1 cellular context compared by ENCODE assay signal in genomic region chr7:106285051-106285800, GRCh38.
TF ChIP-seq lines count a peak whose summit lies in the region.

No MANE protein-coding gene starts in this region.

TF ChIP-seq in HepG2, 621 proteins besides CTCF, POLR2A, EP300 and RAD21 (continued from another document and continues in another):
- TF ChIP-seq FOXO1 (CRISPR knock-in tag; IDR thresholded peaks at IDR 0.05) (no peak), ZNF101 (CRISPR knock-in tag; IDR thresholded peaks at IDR 0.05; ENCODE audit: borderline replicate concordance, low read depth) (no peak), ZFY (CRISPR knock-in tag; IDR thresholded peaks at IDR 0.05) (peak; percentile 46), NFATC3 (CRISPR knock-in tag; IDR thresholded peaks at IDR 0.05) (no peak), ZNF460 (CRISPR knock-in tag; IDR thresholded peaks at IDR 0.05; ENCODE audit: borderline replicate concordance) (no peak), ZNF567 (CRISPR knock-in tag; IDR thresholded peaks at IDR 0.05; ENCODE audit: borderline replicate concordance) (peak; percentile 51; the same call in 1 of the 2 replicates), ZFP82 (CRISPR knock-in tag; IDR thresholded peaks at IDR 0.05; ENCODE audit: borderline replicate concordance) (no peak), ELF4 (CRISPR knock-in tag; IDR thresholded peaks at IDR 0.05; ENCODE audit: borderline replicate concordance) (no peak), ZNF263 (CRISPR knock-in tag; IDR thresholded peaks at IDR 0.05) (peak; percentile 72), CCAR2 (optimal IDR thresholded peaks at IDR 0.05; ENCODE audit: low read depth, low read length) (no peak), PRPF4 (IDR thresholded peaks at IDR 0.05; ENCODE audit: low read depth, low read length, poor library complexity, severe bottlenecking) (no peak), DPF2 (CRISPR knock-in tag; IDR thresholded peaks at IDR 0.05; ENCODE audit: borderline replicate concordance, low read depth) (no peak), SRSF4 (IDR thresholded peaks at IDR 0.05; ENCODE audit: low read depth, low read length, poor library complexity, severe bottlenecking) (no peak), MXI1 (IDR thresholded peaks at IDR 0.05; ENCODE audit: borderline replicate concordance, low read depth, low read length) (peak; percentile 89; the same call in 2 of the 3 replicates), PLRG1 (conservative IDR thresholded peaks at IDR 0.05) (no peak), KLF15 (CRISPR knock-in tag; IDR thresholded peaks at IDR 0.05; ENCODE audit: borderline replicate concordance) (no peak), MTERF4 (CRISPR knock-in tag; IDR thresholded peaks at IDR 0.05) (no peak), SSRP1 (CRISPR knock-in tag; IDR thresholded peaks at IDR 0.05) (no peak), TEAD2 (CRISPR knock-in tag; IDR thresholded peaks at IDR 0.05) (no peak; the same call in 1 of the 2 replicates), MXD1 (CRISPR knock-in tag; IDR thresholded peaks at IDR 0.05) (peak; percentile 74), ZNF792 (CRISPR knock-in tag; IDR thresholded peaks at IDR 0.05) (peak; percentile 68), PATZ1 (CRISPR knock-in tag; IDR thresholded peaks at IDR 0.05) (peak; percentile 85; the same call in 1 of the 2 replicates), ZNF264 (CRISPR knock-in tag; IDR thresholded peaks at IDR 0.05) (0 out of 2 replicates have a peak, but pooled peaks have one; percentile 33), KMT2A (CRISPR knock-in tag; IDR thresholded peaks at IDR 0.05) (peak; percentile 41; the same call in 1 of the 2 replicates), E2F2 (CRISPR knock-in tag; IDR thresholded peaks at IDR 0.05; ENCODE audit: borderline replicate concordance) (no peak), GTF3A (CRISPR knock-in tag; conservative IDR thresholded peaks at IDR 0.05) (0 out of 2 replicates have a peak, but pooled peaks have one; percentile 69), BORCS8-MEF2B (CRISPR knock-in tag; IDR thresholded peaks at IDR 0.05) (no peak), KLF13 (CRISPR knock-in tag; IDR thresholded peaks at IDR 0.05) (no peak)
- TF ChIP-seq, protein P1, sequence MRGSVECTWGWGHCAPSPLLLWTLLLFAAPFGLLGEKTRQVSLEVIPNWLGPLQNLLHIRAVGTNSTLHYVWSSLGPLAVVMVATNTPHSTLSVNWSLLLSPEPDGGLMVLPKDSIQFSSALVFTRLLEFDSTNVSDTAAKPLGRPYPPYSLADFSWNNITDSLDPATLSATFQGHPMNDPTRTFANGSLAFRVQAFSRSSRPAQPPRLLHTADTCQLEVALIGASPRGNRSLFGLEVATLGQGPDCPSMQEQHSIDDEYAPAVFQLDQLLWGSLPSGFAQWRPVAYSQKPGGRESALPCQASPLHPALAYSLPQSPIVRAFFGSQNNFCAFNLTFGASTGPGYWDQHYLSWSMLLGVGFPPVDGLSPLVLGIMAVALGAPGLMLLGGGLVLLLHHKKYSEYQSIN (CRISPR knock-in tag; IDR thresholded peaks at IDR 0.05; ENCODE audit: borderline replicate concordance): no peak
- TF ChIP-seq, protein P2, sequence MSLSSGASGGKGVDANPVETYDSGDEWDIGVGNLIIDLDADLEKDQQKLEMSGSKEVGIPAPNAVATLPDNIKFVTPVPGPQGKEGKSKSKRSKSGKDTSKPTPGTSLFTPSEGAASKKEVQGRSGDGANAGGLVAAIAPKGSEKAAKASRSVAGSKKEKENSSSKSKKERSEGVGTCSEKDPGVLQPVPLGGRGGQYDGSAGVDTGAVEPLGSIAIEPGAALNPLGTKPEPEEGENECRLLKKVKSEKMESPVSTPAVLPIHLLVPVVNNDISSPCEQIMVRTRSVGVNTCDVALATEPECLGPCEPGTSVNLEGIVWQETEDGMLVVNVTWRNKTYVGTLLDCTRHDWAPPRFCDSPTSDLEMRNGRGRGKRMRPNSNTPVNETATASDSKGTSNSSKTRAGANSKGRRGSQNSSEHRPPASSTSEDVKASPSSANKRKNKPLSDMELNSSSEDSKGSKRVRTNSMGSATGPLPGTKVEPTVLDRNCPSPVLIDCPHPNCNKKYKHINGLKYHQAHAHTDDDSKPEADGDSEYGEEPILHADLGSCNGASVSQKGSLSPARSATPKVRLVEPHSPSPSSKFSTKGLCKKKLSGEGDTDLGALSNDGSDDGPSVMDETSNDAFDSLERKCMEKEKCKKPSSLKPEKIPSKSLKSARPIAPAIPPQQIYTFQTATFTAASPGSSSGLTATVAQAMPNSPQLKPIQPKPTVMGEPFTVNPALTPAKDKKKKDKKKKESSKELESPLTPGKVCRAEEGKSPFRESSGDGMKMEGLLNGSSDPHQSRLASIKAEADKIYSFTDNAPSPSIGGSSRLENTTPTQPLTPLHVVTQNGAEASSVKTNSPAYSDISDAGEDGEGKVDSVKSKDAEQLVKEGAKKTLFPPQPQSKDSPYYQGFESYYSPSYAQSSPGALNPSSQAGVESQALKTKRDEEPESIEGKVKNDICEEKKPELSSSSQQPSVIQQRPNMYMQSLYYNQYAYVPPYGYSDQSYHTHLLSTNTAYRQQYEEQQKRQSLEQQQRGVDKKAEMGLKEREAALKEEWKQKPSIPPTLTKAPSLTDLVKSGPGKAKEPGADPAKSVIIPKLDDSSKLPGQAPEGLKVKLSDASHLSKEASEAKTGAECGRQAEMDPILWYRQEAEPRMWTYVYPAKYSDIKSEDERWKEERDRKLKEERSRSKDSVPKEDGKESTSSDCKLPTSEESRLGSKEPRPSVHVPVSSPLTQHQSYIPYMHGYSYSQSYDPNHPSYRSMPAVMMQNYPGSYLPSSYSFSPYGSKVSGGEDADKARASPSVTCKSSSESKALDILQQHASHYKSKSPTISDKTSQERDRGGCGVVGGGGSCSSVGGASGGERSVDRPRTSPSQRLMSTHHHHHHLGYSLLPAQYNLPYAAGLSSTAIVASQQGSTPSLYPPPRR (CRISPR knock-in tag; IDR thresholded peaks at IDR 0.05; ENCODE audit: borderline replicate concordance): peak; percentile 75
- TF ChIP-seq, protein P3, sequence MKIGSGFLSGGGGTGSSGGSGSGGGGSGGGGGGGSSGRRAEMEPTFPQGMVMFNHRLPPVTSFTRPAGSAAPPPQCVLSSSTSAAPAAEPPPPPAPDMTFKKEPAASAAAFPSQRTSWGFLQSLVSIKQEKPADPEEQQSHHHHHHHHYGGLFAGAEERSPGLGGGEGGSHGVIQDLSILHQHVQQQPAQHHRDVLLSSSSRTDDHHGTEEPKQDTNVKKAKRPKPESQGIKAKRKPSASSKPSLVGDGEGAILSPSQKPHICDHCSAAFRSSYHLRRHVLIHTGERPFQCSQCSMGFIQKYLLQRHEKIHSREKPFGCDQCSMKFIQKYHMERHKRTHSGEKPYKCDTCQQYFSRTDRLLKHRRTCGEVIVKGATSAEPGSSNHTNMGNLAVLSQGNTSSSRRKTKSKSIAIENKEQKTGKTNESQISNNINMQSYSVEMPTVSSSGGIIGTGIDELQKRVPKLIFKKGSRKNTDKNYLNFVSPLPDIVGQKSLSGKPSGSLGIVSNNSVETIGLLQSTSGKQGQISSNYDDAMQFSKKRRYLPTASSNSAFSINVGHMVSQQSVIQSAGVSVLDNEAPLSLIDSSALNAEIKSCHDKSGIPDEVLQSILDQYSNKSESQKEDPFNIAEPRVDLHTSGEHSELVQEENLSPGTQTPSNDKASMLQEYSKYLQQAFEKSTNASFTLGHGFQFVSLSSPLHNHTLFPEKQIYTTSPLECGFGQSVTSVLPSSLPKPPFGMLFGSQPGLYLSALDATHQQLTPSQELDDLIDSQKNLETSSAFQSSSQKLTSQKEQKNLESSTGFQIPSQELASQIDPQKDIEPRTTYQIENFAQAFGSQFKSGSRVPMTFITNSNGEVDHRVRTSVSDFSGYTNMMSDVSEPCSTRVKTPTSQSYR (CRISPR knock-in tag; IDR thresholded peaks at IDR 0.05; ENCODE audit: borderline replicate concordance): no peak
- TF ChIP-seq, protein P4, sequence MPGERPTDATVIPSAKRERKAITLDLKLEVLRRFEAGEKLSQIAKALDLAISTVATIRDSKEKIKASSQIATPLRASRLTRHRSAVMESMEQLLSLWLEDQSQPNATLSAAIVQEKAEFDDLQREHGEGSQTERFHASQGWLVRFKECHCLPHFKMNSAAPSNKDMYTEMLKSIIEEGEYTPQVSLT (CRISPR knock-in tag; IDR thresholded peaks at IDR 0.05; ENCODE audit: borderline replicate concordance, low read depth): no peak
- TF ChIP-seq, protein P5, sequence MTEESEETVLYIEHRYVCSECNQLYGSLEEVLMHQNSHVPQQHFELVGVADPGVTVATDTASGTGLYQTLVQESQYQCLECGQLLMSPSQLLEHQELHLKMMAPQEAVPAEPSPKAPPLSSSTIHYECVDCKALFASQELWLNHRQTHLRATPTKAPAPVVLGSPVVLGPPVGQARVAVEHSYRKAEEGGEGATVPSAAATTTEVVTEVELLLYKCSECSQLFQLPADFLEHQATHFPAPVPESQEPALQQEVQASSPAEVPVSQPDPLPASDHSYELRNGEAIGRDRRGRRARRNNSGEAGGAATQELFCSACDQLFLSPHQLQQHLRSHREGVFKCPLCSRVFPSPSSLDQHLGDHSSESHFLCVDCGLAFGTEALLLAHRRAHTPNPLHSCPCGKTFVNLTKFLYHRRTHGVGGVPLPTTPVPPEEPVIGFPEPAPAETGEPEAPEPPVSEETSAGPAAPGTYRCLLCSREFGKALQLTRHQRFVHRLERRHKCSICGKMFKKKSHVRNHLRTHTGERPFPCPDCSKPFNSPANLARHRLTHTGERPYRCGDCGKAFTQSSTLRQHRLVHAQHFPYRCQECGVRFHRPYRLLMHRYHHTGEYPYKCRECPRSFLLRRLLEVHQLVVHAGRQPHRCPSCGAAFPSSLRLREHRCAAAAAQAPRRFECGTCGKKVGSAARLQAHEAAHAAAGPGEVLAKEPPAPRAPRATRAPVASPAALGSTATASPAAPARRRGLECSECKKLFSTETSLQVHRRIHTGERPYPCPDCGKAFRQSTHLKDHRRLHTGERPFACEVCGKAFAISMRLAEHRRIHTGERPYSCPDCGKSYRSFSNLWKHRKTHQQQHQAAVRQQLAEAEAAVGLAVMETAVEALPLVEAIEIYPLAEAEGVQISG (CRISPR knock-in tag; IDR thresholded peaks at IDR 0.05): peak; percentile 47; the same call in 1 of the 2 replicates
- TF ChIP-seq, protein P6, sequence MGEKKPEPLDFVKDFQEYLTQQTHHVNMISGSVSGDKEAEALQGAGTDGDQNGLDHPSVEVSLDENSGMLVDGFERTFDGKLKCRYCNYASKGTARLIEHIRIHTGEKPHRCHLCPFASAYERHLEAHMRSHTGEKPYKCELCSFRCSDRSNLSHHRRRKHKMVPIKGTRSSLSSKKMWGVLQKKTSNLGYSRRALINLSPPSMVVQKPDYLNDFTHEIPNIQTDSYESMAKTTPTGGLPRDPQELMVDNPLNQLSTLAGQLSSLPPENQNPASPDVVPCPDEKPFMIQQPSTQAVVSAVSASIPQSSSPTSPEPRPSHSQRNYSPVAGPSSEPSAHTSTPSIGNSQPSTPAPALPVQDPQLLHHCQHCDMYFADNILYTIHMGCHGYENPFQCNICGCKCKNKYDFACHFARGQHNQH (CRISPR knock-in tag; IDR thresholded peaks at IDR 0.05): peak; percentile 75; the same call in 1 of the 2 replicates
- TF ChIP-seq, protein P7, sequence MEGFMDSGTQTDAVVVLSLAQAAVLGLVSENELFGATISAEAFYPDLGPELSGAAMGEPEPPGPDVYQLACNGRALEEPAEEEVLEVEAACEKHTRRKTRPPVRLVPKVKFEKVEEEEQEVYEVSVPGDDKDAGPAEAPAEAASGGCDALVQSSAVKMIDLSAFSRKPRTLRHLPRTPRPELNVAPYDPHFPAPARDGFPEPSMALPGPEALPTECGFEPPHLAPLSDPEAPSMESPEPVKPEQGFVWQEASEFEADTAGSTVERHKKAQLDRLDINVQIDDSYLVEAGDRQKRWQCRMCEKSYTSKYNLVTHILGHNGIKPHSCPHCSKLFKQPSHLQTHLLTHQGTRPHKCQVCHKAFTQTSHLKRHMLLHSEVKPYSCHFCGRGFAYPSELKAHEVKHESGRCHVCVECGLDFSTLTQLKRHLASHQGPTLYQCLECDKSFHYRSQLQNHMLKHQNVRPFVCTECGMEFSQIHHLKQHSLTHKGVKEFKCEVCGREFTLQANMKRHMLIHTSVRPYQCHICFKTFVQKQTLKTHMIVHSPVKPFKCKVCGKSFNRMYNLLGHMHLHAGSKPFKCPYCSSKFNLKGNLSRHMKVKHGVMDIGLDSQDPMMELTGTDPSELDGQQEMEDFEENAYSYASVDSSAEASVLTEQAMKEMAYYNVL (CRISPR knock-in tag; IDR thresholded peaks at IDR 0.05; ENCODE audit: borderline replicate concordance): no peak
